ENCODE assay signal across 38 cellular contexts in genomic region chr7:159269745-159270144, GRCh38.
"Had no signal": no experiment of that assay in that cellular context is flagged by ENCODE, and none has a peak within 500 bp of the region (broad histone marks: within the 10 kb centered on the region; RNA-seq: fewer than 3 reads in every experiment).

No MANE protein-coding gene starts in this region.

- H3K4me1 Mint-ChIP-seq: activated CD4-positive, alpha-beta memory T cell treated with anti-CD3 and anti-CD28 coated beads, Interleukin-2, amount 10 ng/mL, durations not matched to agents 7 days and 5 days; activated CD4-positive, alpha-beta T cell treated with anti-CD3 and anti-CD28 coated beads for 36 hours; activated CD4-positive, alpha-beta T cell treated with anti-CD3 and anti-CD28 coated beads, Interleukin-2, amount 10 ng/mL, durations not matched to agents 7 days and 5 days; activated CD8-positive, alpha-beta memory T cell treated with anti-CD3 and anti-CD28 coated beads, Interleukin-2, amount 10 ng/mL, durations not matched to agents 7 days and 5 days; activated naive CD4-positive, alpha-beta T cell treated with anti-CD3 and anti-CD28 coated beads, Interleukin-2, amount 10 ng/mL, durations not matched to agents 7 days and 5 days; activated naive CD4-positive, alpha-beta T cell treated with anti-CD3 and anti-CD28 coated beads, Interleukin-2, amount 50 U/mL, for 24 hours; activated naive CD8-positive, alpha-beta T cell treated with anti-CD3 and anti-CD28 coated beads, Interleukin-2, amount 10 ng/mL, durations not matched to agents 7 days and 5 days; activated naive CD8-positive, alpha-beta T cell treated with anti-CD3 and anti-CD28 coated beads, Interleukin-2, amount 50 U/mL, for 24 hours; brain; central memory CD8-positive, alpha-beta T cell; WTC11 had no signal

- H3K27ac Mint-ChIP-seq: activated CD4-positive, alpha-beta memory T cell treated with anti-CD3 and anti-CD28 coated beads, Interleukin-2, amount 10 ng/mL, durations not matched to agents 7 days and 5 days; activated CD4-positive, alpha-beta T cell treated with anti-CD3 and anti-CD28 coated beads for 36 hours; activated CD4-positive, alpha-beta T cell treated with anti-CD3 and anti-CD28 coated beads, Interleukin-2, amount 10 ng/mL, durations not matched to agents 7 days and 5 days; activated CD8-positive, alpha-beta memory T cell treated with anti-CD3 and anti-CD28 coated beads, Interleukin-2, amount 10 ng/mL, durations not matched to agents 7 days and 5 days; activated CD8-positive, alpha-beta T cell treated with anti-CD3 and anti-CD28 coated beads, Interleukin-2, amount 10 ng/mL, durations not matched to agents 7 days and 5 days; activated naive CD4-positive, alpha-beta T cell treated with anti-CD3 and anti-CD28 coated beads, Interleukin-2, amount 10 ng/mL, durations not matched to agents 7 days and 5 days; activated naive CD4-positive, alpha-beta T cell treated with anti-CD3 and anti-CD28 coated beads, Interleukin-2, amount 50 U/mL, for 24 hours; activated naive CD8-positive, alpha-beta T cell; activated naive CD8-positive, alpha-beta T cell treated with anti-CD3 and anti-CD28 coated beads, Interleukin-2, amount 10 ng/mL, durations not matched to agents 7 days and 5 days; activated naive CD8-positive, alpha-beta T cell treated with anti-CD3 and anti-CD28 coated beads, Interleukin-2, amount 50 U/mL, for 24 hours; activated T-cell treated with anti-CD3 and anti-CD28 coated beads, Interleukin-2, amount 50 U/mL, for 24 hours; activated T-helper 2 cell treated with anti-CD3 and anti-CD28 coated beads, Interferon-gamma antibody, Interleukin-2, Interleukin-4, amounts not matched to agents 10 μg/mL and 5 μg/mL and 100 μg/mL, durations not matched to agents 14 hours and 24 hours and 36 hours; brain; T-helper 1 cell treated with Interleukin-12 subunit alpha and Interleukin-12 subunit beta and Interleukin-4 antibody, amounts not matched to agents 30 μg/mL and 1 μg/mL, for 36 hours; T-helper 2 cell treated with Interferon-gamma antibody and Interleukin-4, amounts not matched to agents 5 μg/mL and 100 μg/mL, for 36 hours; WTC11 had no signal

- H3K36me3 ChIP-seq: ascending aorta, cardiac muscle cell had no signal

- H3K4me3 Mint-ChIP-seq: activated CD4-positive, alpha-beta memory T cell treated with anti-CD3 and anti-CD28 coated beads, Interleukin-2, amount 10 ng/mL, durations not matched to agents 7 days and 5 days; activated CD4-positive, alpha-beta T cell treated with anti-CD3 and anti-CD28 coated beads for 36 hours; activated CD4-positive, alpha-beta T cell treated with anti-CD3 and anti-CD28 coated beads, Interleukin-2, amount 10 ng/mL, durations not matched to agents 7 days and 5 days; activated CD8-positive, alpha-beta memory T cell treated with anti-CD3 and anti-CD28 coated beads, Interleukin-2, amount 10 ng/mL, durations not matched to agents 7 days and 5 days; activated CD8-positive, alpha-beta T cell treated with anti-CD3 and anti-CD28 coated beads, Interleukin-2, amount 10 ng/mL, durations not matched to agents 7 days and 5 days; activated naive CD4-positive, alpha-beta T cell treated with anti-CD3 and anti-CD28 coated beads, Interleukin-2, amount 10 ng/mL, durations not matched to agents 7 days and 5 days; activated naive CD4-positive, alpha-beta T cell treated with anti-CD3 and anti-CD28 coated beads, Interleukin-2, amount 50 U/mL, for 24 hours; activated naive CD8-positive, alpha-beta T cell; activated naive CD8-positive, alpha-beta T cell treated with anti-CD3 and anti-CD28 coated beads, Interleukin-2, amount 10 ng/mL, durations not matched to agents 7 days and 5 days; activated naive CD8-positive, alpha-beta T cell treated with anti-CD3 and anti-CD28 coated beads, Interleukin-2, amount 50 U/mL, for 24 hours; activated T-cell treated with anti-CD3 and anti-CD28 coated beads, Interleukin-2, amount 50 U/mL, for 24 hours; brain; central memory CD8-positive, alpha-beta T cell; T-helper 1 cell treated with Interleukin-12 subunit alpha and Interleukin-12 subunit beta and Interleukin-4 antibody, amounts not matched to agents 30 μg/mL and 1 μg/mL, for 36 hours; T-helper 2 cell treated with Interferon-gamma antibody and Interleukin-4, amounts not matched to agents 5 μg/mL and 100 μg/mL, for 36 hours; WTC11 had no signal

- H3K4me1 ChIP-seq: ascending aorta had no signal

- H3K27me3 Mint-ChIP-seq: activated CD4-positive, alpha-beta memory T cell treated with anti-CD3 and anti-CD28 coated beads, Interleukin-2, amount 10 ng/mL, durations not matched to agents 7 days and 5 days; activated CD4-positive, alpha-beta T cell treated with anti-CD3 and anti-CD28 coated beads, Interleukin-2, amount 10 ng/mL, durations not matched to agents 7 days and 5 days; activated CD8-positive, alpha-beta memory T cell treated with anti-CD3 and anti-CD28 coated beads, Interleukin-2, amount 10 ng/mL, durations not matched to agents 7 days and 5 days; activated naive CD4-positive, alpha-beta T cell treated with anti-CD3 and anti-CD28 coated beads, Interleukin-2, amount 10 ng/mL, durations not matched to agents 7 days and 5 days; activated naive CD8-positive, alpha-beta T cell treated with anti-CD3 and anti-CD28 coated beads, Interleukin-2, amount 10 ng/mL, durations not matched to agents 7 days and 5 days; central memory CD8-positive, alpha-beta T cell had no signal

- H3K27me3 ChIP-seq: ascending aorta, cardiac muscle cell had no signal

- DNase-seq: activated CD4-positive, alpha-beta memory T cell treated with anti-CD3 and anti-CD28 coated beads, Interleukin-2, amount 10 ng/mL, durations not matched to agents 7 days and 5 days; activated CD4-positive, alpha-beta T cell treated with anti-CD3 and anti-CD28 coated beads for 1 hour; activated CD4-positive, alpha-beta T cell treated with anti-CD3 and anti-CD28 coated beads for 36 hours; activated CD4-positive, alpha-beta T cell treated with anti-CD3 and anti-CD28 coated beads for 48 hours; activated CD4-positive, alpha-beta T cell treated with anti-CD3 and anti-CD28 coated beads, Interleukin-2, amount 10 ng/mL, durations not matched to agents 7 days and 5 days; activated CD4-positive, alpha-beta T cell treated with anti-CD3 and anti-CD28 coated beads, Interleukin-2, amount 50 U/mL, for 48 hours; activated CD4-positive, CD25-positive, alpha-beta regulatory T cell; activated CD8-positive, alpha-beta memory T cell treated with anti-CD3 and anti-CD28 coated beads for 24 hours; activated CD8-positive, alpha-beta memory T cell treated with anti-CD3 and anti-CD28 coated beads, Interleukin-2, amount 10 ng/mL, durations not matched to agents 7 days and 5 days; activated CD8-positive, alpha-beta memory T cell treated with anti-CD3 and anti-CD28 coated beads, Interleukin-2, amount 50 U/mL, for 48 hours; activated CD8-positive, alpha-beta T cell treated with anti-CD3 and anti-CD28 coated beads, Interleukin-2, amount 10 ng/mL, durations not matched to agents 7 days and 5 days; activated effector memory CD4-positive, alpha-beta T cell treated with Interleukin-2 at 50 U/mL for 16 hours; activated gamma-delta T cell; activated naive CD4-positive, alpha-beta T cell treated with anti-CD3 and anti-CD28 coated beads, Interleukin-2, amount 10 ng/mL, durations not matched to agents 7 days and 5 days; activated naive CD4-positive, alpha-beta T cell treated with Interleukin-2 at 50 U/mL for 16 hours; activated naive CD8-positive, alpha-beta T cell treated with anti-CD3 and anti-CD28 coated beads, Interleukin-2, amount 10 ng/mL, durations not matched to agents 7 days and 5 days; activated naive CD8-positive, alpha-beta T cell treated with anti-CD3 and anti-CD28 coated beads, Interleukin-2, amount 50 U/mL, for 24 hours; activated T-cell treated with anti-CD3 and anti-CD28 coated beads, Interleukin-2, amount 50 U/mL, for 24 hours; activated T-cell treated with anti-CD3 and anti-CD28 coated beads, Interleukin-2, amount 50 U/mL, for 48 hours; amygdala; anterior cingulate cortex; caudate nucleus; cerebellar nuclear complex; T-helper 1 cell; T-helper 2 cell; T-helper 9 cell had no signal

- ATAC-seq: activated CD4-positive, alpha-beta T cell treated with anti-CD3 and anti-CD28 coated beads for 36 hours; activated CD4-positive, CD25-positive, alpha-beta regulatory T cell treated with anti-CD3 and anti-CD28 coated beads, Interleukin-2, amount 50 U/mL, for 24 hours; activated CD8-positive, alpha-beta memory T cell treated with anti-CD3 and anti-CD28 coated beads, Interleukin-2, amount 10 ng/mL, durations not matched to agents 7 days and 5 days; activated CD8-positive, alpha-beta T cell treated with anti-CD3 and anti-CD28 coated beads, Interleukin-2, amount 10 ng/mL, durations not matched to agents 7 days and 5 days; activated naive CD8-positive, alpha-beta T cell treated with anti-CD3 and anti-CD28 coated beads, Interleukin-2, amount 50 U/mL, for 24 hours; WTC11 had no signal

- H3K36me3 Mint-ChIP-seq: activated naive CD4-positive, alpha-beta T cell treated with anti-CD3 and anti-CD28 coated beads, Interleukin-2, amount 10 ng/mL, durations not matched to agents 7 days and 5 days; brain had no signal

- H3K4me3 ChIP-seq: ascending aorta, cardiac muscle cell had no signal

- H3K27ac ChIP-seq: ascending aorta, cardiac muscle cell, VCaP had no signal
